Comparison of ENCODE assay signal across 24 cellular contexts in the genomic region with DNA sequence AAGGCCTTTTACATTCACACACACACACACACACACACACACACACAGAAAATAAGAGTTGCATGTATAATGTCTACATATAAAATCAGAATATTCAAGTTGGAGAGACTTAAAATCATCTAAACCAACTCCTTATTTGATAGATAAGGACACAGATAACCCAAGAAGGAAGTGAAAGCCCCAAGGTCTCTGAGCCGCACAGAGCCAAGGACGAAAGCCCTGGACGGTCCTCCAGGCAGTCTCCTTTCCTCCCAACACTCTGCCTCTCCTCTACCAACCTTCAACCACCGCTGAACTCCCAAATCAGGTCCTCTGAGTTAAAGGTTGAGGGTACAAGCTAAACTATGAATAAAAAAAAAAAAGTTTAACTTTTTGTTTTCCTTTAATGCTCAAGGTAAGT. TPM values are rescaled to one million over a fixed set of nuclear protein-coding genes. Genes with fewer than 3 reads are reported as not detected.
DNase-seq lines count a peak whose midpoint lies in the region; ATAC-seq, FAIRE-seq and TF ChIP-seq lines count a peak whose summit lies in the region.
"Had no signal": no experiment of that assay in that cellular context is flagged by ENCODE, and none has a peak within 500 bp of the region (broad histone marks: within the 10 kb centered on the region; RNA-seq: fewer than 3 reads in every experiment).

No MANE protein-coding gene starts in this region.

- peaks cover 26% of the 10 kb centered on the region for H3F3A ChIP-seq in GM23248 (ENCODE audit: insufficient read depth)

- H3K4me1 ChIP-seq in GM23248 (ENCODE audit: insufficient read depth) (peaks cover 29% of the 10 kb centered on the region), ascending aorta (peaks cover 3 to 16% of the 10 kb centered on the region in 2 donors), pancreas (peaks cover 9 to 21% (median 16%) of the 10 kb centered on the region in 3 donors)
- H3K4me1 ChIP-seq: breast epithelium, foreskin keratinocyte had no signal

- POLR2A ChIA-PET in AG04450 (lab: Yijun Ruan, JAX) = no interaction called here

- H3K4me2 ChIP-seq in GM23248 (ENCODE audit: unreplicated experiment) = no peak overlapping the region

- H3K36me3 ChIP-seq in GM23248 (ENCODE audit: low read depth) (peaks cover 6% of the 10 kb centered on the region), ascending aorta (peaks cover 4 to 13% of the 10 kb centered on the region in 2 donors), pancreas (peaks cover 0 to 9% (median 0%) of the 10 kb centered on the region in 3 donors), brain microvascular endothelial cell (replicated peaks) (peaks cover 7% of the 10 kb centered on the region)
- H3K36me3 ChIP-seq: breast epithelium had no signal

- intact Hi-C loops in ascending aorta (cut with DNase I) = loop anchor here (2.0 kb wide), 1 partner anchor 26 kb away; no protein-coding TSS in a partner anchor
- intact Hi-C loops in pancreas (cut with DNase I) = no loop called here

- in situ Hi-C loops in GM23248 (cut with MboI) = no loop called here
- in situ Hi-C loops in brain microvascular endothelial cell (cut with HindIII; ENCODE audit: low pct_ligation_motif_present, low sequenced_read_pairs) = no loop called here

- DNase-seq in AG04450 (ENCODE audit: low read depth, low spot score) = no peak
- DNase-seq in GM23248 = no peak
- no peak for DNase-seq in ascending aorta (ENCODE audit: low spot score in 2 of 2)
- DNase-seq in pancreas = no peak
- no peak for DNase-seq in brain microvascular endothelial cell
- DNase-seq: activated CD4-positive, alpha-beta T cell treated with anti-CD3 and anti-CD28 coated beads for 1 hour; activated naive CD8-positive, alpha-beta T cell treated with anti-CD3 and anti-CD28 coated beads, Interleukin-2, amount 10 ng/mL, durations not matched to agents 7 days and 5 days; CD4-positive, alpha-beta memory T cell; DMS53; foreskin keratinocyte; GOT3; mesendoderm; natural killer cell; NCI-H1048; NCI-H2029; NCI-H446; NK-92 treated with Interleukin-12 subunit alpha and Interleukin-12 subunit beta, amount 100 ng/mL, for 24 hours; posterior cingulate gyrus; stimulated activated CD4-positive, alpha-beta T cell treated with anti-CD3 and anti-CD28 coated beads, Interleukin-1b, Interleukin-23, amount 100 ng/mL, for 48 hours; T1000 had no signal

- H3K9me2 ChIP-seq in GM23248 (ENCODE audit: insufficient read depth) = no peaks in the 10 kb centered on the region

- no peak for FAIRE-seq in pancreas (lab: Jason Lieb, UNC)

- TF ChIP-seq CTCF in AG04450 (IDR thresholded peaks at IDR 0.05; ENCODE audit: low read depth, low read length) (no peak), ascending aorta (IDR thresholded peaks at IDR 0.05) (no peak), pancreas (IDR thresholded peaks at IDR 0.05) (no peak), brain microvascular endothelial cell (IDR thresholded peaks at IDR 0.05; ENCODE audit: low read depth, low read length, missing control alignments) (no peak)

- H3K4me3 ChIP-seq in AG04450 (ENCODE audit: low read depth, low read length) (no peak overlapping the region), GM23248 (no peak overlapping the region), ascending aorta (no peak overlapping the region), pancreas (no peak overlapping the region), brain microvascular endothelial cell (ENCODE audit: low read depth, low read length) (no peak overlapping the region)
- H3K4me3 ChIP-seq: breast epithelium had no signal

- peaks cover 94% of the 10 kb centered on the region for H3K79me2 ChIP-seq in GM23248 (ENCODE audit: insufficient read depth)

- CTCF ChIA-PET in AG04450 (lab: Charles Lee) = no interaction called here

- ATAC-seq in pancreas (peak in 3 of 4 donors; percentile 40 to 73 (median 51)), HG02610 (IDR thresholded peaks at IDR 0.05; ENCODE audit: unreplicated experiment) (no peak), HG02870 (IDR thresholded peaks at IDR 0.05; ENCODE audit: unreplicated experiment) (no peak), GM18873 (IDR thresholded peaks at IDR 0.05; ENCODE audit: low FRiP score, unreplicated experiment) (no peak)
- ATAC-seq: foreskin keratinocyte, natural killer cell had no signal

- WGBS in GM23248 (ENCODE audit: low coverage in 1 of 2, low lambda C conversion rate in 2 of 2, missing lambda C conversion rate in 2 of 2), 2 experiments = 87 to 98% methylated on average over 4 of the region's 4 CpGs
- WGBS in pancreas, 2 donors = 39 to 49% methylated on average over 4 of the region's 4 CpGs

- H2AFZ ChIP-seq in GM23248 = no peak overlapping the region

- H3K9ac ChIP-seq in GM23248 = peak overlapping the region; percentile 52; the same call in 1 of the 2 replicates

- no peaks in the 10 kb centered on the region for H3K27me3 ChIP-seq in AG04450 (ENCODE audit: control insufficient read depth, insufficient read depth, low read length)
- no peaks in the 10 kb centered on the region for H3K27me3 ChIP-seq in GM23248 (replicated peaks; ENCODE audit: insufficient read depth)
- no peaks in the 10 kb centered on the region for H3K27me3 ChIP-seq in ascending aorta
- H3K27me3 ChIP-seq in pancreas = no peaks in the 10 kb centered on the region
- no peaks in the 10 kb centered on the region for H3K27me3 ChIP-seq in brain microvascular endothelial cell (replicated peaks)
- H3K27me3 ChIP-seq: breast epithelium, foreskin keratinocyte had no signal

- H3K9me3 ChIP-seq in AG04450 (ENCODE audit: control insufficient read depth, insufficient read depth, low read length) (no peaks in the 10 kb centered on the region), GM23248 (ENCODE audit: low read depth) (no peaks in the 10 kb centered on the region), ascending aorta (no peaks in the 10 kb centered on the region), pancreas (no peaks in the 10 kb centered on the region)
- H3K9me3 ChIP-seq: breast epithelium had no signal

- H4K20me1 ChIP-seq in GM23248 (ENCODE audit: insufficient read depth) = 0 out of 2 replicates have a peak, but pooled peaks cover 3% of the 10 kb centered on the region

- H3K27ac ChIP-seq in AG04450 (ENCODE audit: low read depth, low read length) = peak overlapping the region; percentile 21
- H3K27ac ChIP-seq in GM23248 = peak overlapping the region; percentile 74
- peak overlapping the region; percentile 35 to 56 for H3K27ac ChIP-seq in ascending aorta
- H3K27ac ChIP-seq in pancreas = peak overlapping the region in 1 of 4 donors; percentile 41
- H3K27ac ChIP-seq in brain microvascular endothelial cell = no peak overlapping the region
- H3K27ac ChIP-seq: foreskin keratinocyte had no signal

RNA-seq across cellular contexts. Expression of gene UBE2H, which starts 28.2 kb away (rescaled TPM):
- polyA plus RNA-seq in AG04450 (2011; rRNA removed) (161 and 180 TPM in 2 replicates), GM23248 (2016; fragmentation: Nextera tagmentation; extraction: Ambion mirVana) (40.7 and 42.9 TPM in 2 replicates), pancreas (10 to 100 TPM; 16.7 to 27.7 TPM)
- 103 and 136 TPM in 2 replicates for polyA minus RNA-seq in AG04450 (2011; rRNA and poly(A)+ RNA removed)
- 37.9 and 44.4 TPM in 2 replicates for total RNA-seq in GM23248 (2014; rRNA removed; shearing (Covaris generic))
- total RNA-seq in ascending aorta (83.9 TPM), pancreas (10 to 100 TPM; 56.7 to 85.6 (median 67.3) TPM)

Comparison
In these comparisons a context has a peak if more than half of its experiments do, and no peak if none do; other contexts are left out.
1. ATAC-seq: peak in pancreas (3 of 4); none in HG02610 (single experiment), HG02870 (single experiment) and GM18873 (single experiment).